In the genomic region with DNA sequence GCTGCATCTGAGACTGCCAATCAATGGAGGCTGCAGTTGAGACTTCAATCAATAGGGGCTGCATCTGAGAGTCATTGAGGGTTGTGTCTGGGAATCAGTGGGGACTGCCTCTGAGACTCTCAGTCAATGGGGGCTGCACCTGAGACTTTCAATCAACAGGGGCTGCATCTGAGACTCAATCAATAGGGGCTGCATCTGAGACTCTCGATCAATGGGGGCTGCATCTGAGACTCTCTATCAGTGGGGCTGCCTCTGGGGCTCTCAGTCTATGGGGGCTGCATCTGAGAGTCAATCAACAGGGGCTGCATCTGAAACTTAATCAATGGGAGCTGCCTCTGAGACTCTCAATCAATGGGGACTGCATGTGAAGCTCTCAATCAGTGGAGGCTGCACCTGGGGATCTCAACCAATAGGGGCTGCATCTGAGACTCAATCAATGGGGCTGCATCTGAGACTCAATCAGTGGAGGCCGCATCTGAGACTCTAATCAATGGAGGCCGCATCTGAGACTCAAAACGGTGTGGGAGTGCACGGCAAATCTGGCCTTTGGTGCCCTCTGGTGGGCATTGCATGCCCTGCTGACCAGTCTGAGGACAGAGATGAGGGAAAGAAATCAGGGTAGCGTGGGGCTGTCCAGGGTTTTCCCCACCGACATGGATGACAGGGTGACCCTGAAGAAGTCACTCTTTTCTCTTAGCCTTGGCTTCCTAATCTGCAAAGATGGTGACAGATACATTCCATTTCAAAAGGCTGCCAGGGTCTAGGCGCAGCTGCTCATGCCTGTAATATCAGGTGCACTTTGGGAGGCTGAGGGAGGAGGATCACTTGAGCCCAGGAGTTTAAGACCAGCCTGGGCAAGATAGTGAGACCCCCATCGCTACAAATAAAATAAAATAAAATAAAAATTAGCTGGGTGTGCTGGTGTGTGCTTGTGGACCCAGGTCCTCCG, we compare ENCODE assay signal across 8 cellular contexts. TPM values are rescaled to one million over a fixed set of nuclear protein-coding genes. Genes with fewer than 3 reads are reported as not detected.
DNase-seq lines count a peak whose midpoint lies in the region; ATAC-seq and TF ChIP-seq lines count a peak whose summit lies in the region.

No MANE protein-coding gene starts in this region.

- intact Hi-C loops in dorsolateral prefrontal cortex (cut with DNase I): loop anchor here (2.0 to 10.0 kb wide), 6 partner anchors 105 to 600 kb away; no protein-coding TSS in a partner anchor

- H3K4me3 ChIP-seq in dorsolateral prefrontal cortex: no peak overlapping the region

- DNase-seq in ELF-1 (ENCODE audit: low read depth, low spot score) (peak; percentile 74), NCI-H2227 (lab: John Stamatoyannopoulos, UW; ENCODE audit: unreplicated experiment) (peak; percentile 74), dorsolateral prefrontal cortex (peak; percentile 68 to 89 (median 78)), lung microvascular endothelial cell (ENCODE audit: low read depth in 2 of 2) (peak; percentile 66 to 81)
- peak; percentile 59 to 61 for DNase-seq in activated CD4-positive, alpha-beta T cell treated with anti-CD3 and anti-CD28 coated beads, Interleukin-2, amount 50 U/mL, for 24 hours (ENCODE audit: low read depth in 1 of 2, low spot score in 1 of 2)
- peak; percentile 48 for DNase-seq in stimulated activated CD8-positive, alpha-beta memory T cell treated with anti-CD3 and anti-CD28 coated beads, Interleukin-12 subunit alpha, Interleukin-12 subunit beta, amount 100 ng/mL, for 4 hours (ENCODE audit: low read depth)

- H3K27me3 ChIP-seq in dorsolateral prefrontal cortex: peaks cover 0 to 13% (median 0%) of the 10 kb centered on the region in 45 donors

- peak; percentile 61 to 97 (median 93) for TF ChIP-seq CTCF in dorsolateral prefrontal cortex (IDR thresholded peaks at IDR 0.05 in 54 of 56, conservative IDR thresholded peaks at IDR 0.05 in 2 of 56; ENCODE audit: low read depth in 1 of 56, partially characterized antibody in 56 of 56)

- ATAC-seq in HG02642 (IDR thresholded peaks at IDR 0.05; ENCODE audit: poor library complexity, unreplicated experiment) (peak; percentile 68), GM18502 (IDR thresholded peaks at IDR 0.05; ENCODE audit: poor library complexity, unreplicated experiment) (no peak)

- no peak overlapping the region for H3K27ac ChIP-seq in dorsolateral prefrontal cortex

RNA-seq across cellular contexts. Expression of a gene that starts 41.3 kb away (rescaled TPM):
- total RNA-seq in dorsolateral prefrontal cortex (100 to 1,000 TPM; 176 to 436 (median 299) TPM), lung microvascular endothelial cell (84.6 and 86.3 TPM in 2 replicates)
